In the genomic region with DNA sequence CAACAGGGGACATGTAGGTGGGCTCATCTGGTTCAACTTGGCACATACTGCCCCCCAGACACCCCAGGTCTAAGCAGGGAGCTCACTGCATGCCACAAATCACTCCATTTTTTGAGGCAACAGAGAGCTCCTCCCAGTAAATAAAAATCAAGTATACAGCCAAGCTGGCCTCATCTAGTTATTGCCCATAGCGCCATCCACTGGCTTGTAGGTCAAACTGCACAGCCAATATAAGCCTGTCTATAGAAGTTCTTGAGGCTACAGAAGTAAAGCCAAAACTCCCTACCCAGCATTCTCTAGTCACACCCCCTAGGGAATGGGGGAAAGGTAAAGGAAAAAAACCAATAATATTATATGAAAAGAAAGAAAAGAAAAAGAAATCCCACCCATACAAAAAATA, we compare ENCODE assay signal across 33 cellular contexts.
"Had no signal": no experiment of that assay in that cellular context is flagged by ENCODE, and none has a peak within 500 bp of the region (broad histone marks: within the 10 kb centered on the region; RNA-seq: fewer than 3 reads in every experiment).

No MANE protein-coding gene starts in this region.

- H3K27ac Mint-ChIP-seq: activated CD4-positive, alpha-beta memory T cell treated with anti-CD3 and anti-CD28 coated beads for 36 hours; activated CD4-positive, alpha-beta T cell treated with anti-CD3 and anti-CD28 coated beads for 36 hours; activated CD4-positive, alpha-beta T cell treated with anti-CD3 and anti-CD28 coated beads, Interleukin-2, amount 10 ng/mL, durations not matched to agents 7 days and 5 days; activated naive CD8-positive, alpha-beta T cell treated with anti-CD3 and anti-CD28 coated beads for 36 hours; T-helper 1 cell treated with Interleukin-12 subunit alpha and Interleukin-12 subunit beta and Interleukin-4 antibody, amounts not matched to agents 30 μg/mL and 1 μg/mL, for 36 hours; T-helper 2 cell treated with Interferon-gamma antibody and Interleukin-4, amounts not matched to agents 5 μg/mL and 100 μg/mL, for 36 hours had no signal

- H3K36me3 ChIP-seq: brain microvascular endothelial cell, MG63, SJSA1 had no signal

- ATAC-seq: activated CD4-positive, alpha-beta T cell treated with anti-CD3 and anti-CD28 coated beads for 36 hours; activated CD4-positive, CD25-positive, alpha-beta regulatory T cell treated with anti-CD3 and anti-CD28 coated beads, Interleukin-2, amount 50 U/mL, for 24 hours; activated T-cell treated with anti-CD3 and anti-CD28 coated beads, Interleukin-2, amount 50 U/mL, for 4 hours; Panc1 had no signal

- H3K27me3 Mint-ChIP-seq: activated CD4-positive, alpha-beta memory T cell treated with anti-CD3 and anti-CD28 coated beads for 36 hours; activated CD4-positive, alpha-beta T cell treated with anti-CD3 and anti-CD28 coated beads for 36 hours; activated CD4-positive, alpha-beta T cell treated with anti-CD3 and anti-CD28 coated beads, Interleukin-2, amount 10 ng/mL, durations not matched to agents 7 days and 5 days had no signal

- H3K27ac ChIP-seq: brain microvascular endothelial cell, SJSA1 had no signal

- H3K36me3 Mint-ChIP-seq: activated CD4-positive, alpha-beta memory T cell treated with anti-CD3 and anti-CD28 coated beads for 36 hours; activated naive CD8-positive, alpha-beta T cell treated with anti-CD3 and anti-CD28 coated beads for 36 hours had no signal

- H3K4me3 ChIP-seq: MG63, SJSA1 had no signal

- H3K4me3 Mint-ChIP-seq: activated CD4-positive, alpha-beta memory T cell treated with anti-CD3 and anti-CD28 coated beads for 36 hours; activated CD4-positive, alpha-beta T cell treated with anti-CD3 and anti-CD28 coated beads for 36 hours; activated CD4-positive, alpha-beta T cell treated with anti-CD3 and anti-CD28 coated beads, Interleukin-2, amount 10 ng/mL, durations not matched to agents 7 days and 5 days; activated naive CD8-positive, alpha-beta T cell treated with anti-CD3 and anti-CD28 coated beads for 36 hours; activated T-cell treated with anti-CD3 and anti-CD28 coated beads, Interleukin-2, amount 50 U/mL, for 4 hours; T-helper 1 cell treated with Interleukin-12 subunit alpha and Interleukin-12 subunit beta and Interleukin-4 antibody, amounts not matched to agents 30 μg/mL and 1 μg/mL, for 36 hours; T-helper 2 cell treated with Interferon-gamma antibody and Interleukin-4, amounts not matched to agents 5 μg/mL and 100 μg/mL, for 36 hours had no signal

- DNase-seq: activated CD4-positive, alpha-beta memory T cell treated with anti-CD3 and anti-CD28 coated beads for 36 hours; activated CD4-positive, alpha-beta T cell treated with anti-CD3 and anti-CD28 coated beads for 36 hours; activated CD4-positive, alpha-beta T cell treated with anti-CD3 and anti-CD28 coated beads, Interleukin-2, amount 10 ng/mL, durations not matched to agents 7 days and 5 days; activated CD8-positive, alpha-beta memory T cell treated with anti-CD3 and anti-CD28 coated beads, Interleukin-2, amount 50 U/mL, for 4 hours; activated effector memory CD4-positive, alpha-beta T cell treated with anti-CD3 and anti-CD28 coated beads, Interleukin-2, amount 50 U/mL, for 16 hours; activated naive CD4-positive, alpha-beta T cell; activated naive CD4-positive, alpha-beta T cell treated with anti-CD3 and anti-CD28 coated beads, Interleukin-2, amount 50 U/mL, for 16 hours; activated naive CD8-positive, alpha-beta T cell treated with anti-CD3 and anti-CD28 coated beads for 36 hours; activated T-cell treated with anti-CD3 and anti-CD28 coated beads for 4 hours; activated T-cell treated with anti-CD3 and anti-CD28 coated beads, Interleukin-2, amount 50 U/mL, for 4 hours; amniotic stem cell; aorta; brain microvascular endothelial cell; central memory CD4-positive, alpha-beta T cell; Kasumi-1; MG63; NCI-H1048; NCI-H1105 treated with DMSO at 0.1 percent for 48 hours; NCI-H1436; NCI-H1694; NCI-H1930; NCI-H2081 treated with DMSO at 0.1 percent for 48 hours; NCI-H345; NCI-H524 treated with DMSO at 0.1 percent for 48 hours; NK-92 treated with Interleukin-12 subunit alpha and Interleukin-12 subunit beta, amount 100 ng/mL, for 24 hours; OCI-M1; SHP77 treated with DMSO at 0.1 percent for 48 hours; SK-N-SH had no signal

- H3K4me2 ChIP-seq: SK-N-SH had no signal

- H3K4me1 ChIP-seq: SJSA1 had no signal

- H3K4me1 Mint-ChIP-seq: activated CD4-positive, alpha-beta T cell treated with anti-CD3 and anti-CD28 coated beads for 36 hours; activated CD4-positive, alpha-beta T cell treated with anti-CD3 and anti-CD28 coated beads, Interleukin-2, amount 10 ng/mL, durations not matched to agents 7 days and 5 days; activated naive CD8-positive, alpha-beta T cell treated with anti-CD3 and anti-CD28 coated beads for 36 hours had no signal

- H3K9me3 ChIP-seq: SJSA1 had no signal

- H3K27me3 ChIP-seq: brain microvascular endothelial cell, MG63, SJSA1 had no signal

- H3K9ac ChIP-seq: SK-N-SH had no signal
